8 cellular contexts compared by ENCODE assay signal in the genomic region with DNA sequence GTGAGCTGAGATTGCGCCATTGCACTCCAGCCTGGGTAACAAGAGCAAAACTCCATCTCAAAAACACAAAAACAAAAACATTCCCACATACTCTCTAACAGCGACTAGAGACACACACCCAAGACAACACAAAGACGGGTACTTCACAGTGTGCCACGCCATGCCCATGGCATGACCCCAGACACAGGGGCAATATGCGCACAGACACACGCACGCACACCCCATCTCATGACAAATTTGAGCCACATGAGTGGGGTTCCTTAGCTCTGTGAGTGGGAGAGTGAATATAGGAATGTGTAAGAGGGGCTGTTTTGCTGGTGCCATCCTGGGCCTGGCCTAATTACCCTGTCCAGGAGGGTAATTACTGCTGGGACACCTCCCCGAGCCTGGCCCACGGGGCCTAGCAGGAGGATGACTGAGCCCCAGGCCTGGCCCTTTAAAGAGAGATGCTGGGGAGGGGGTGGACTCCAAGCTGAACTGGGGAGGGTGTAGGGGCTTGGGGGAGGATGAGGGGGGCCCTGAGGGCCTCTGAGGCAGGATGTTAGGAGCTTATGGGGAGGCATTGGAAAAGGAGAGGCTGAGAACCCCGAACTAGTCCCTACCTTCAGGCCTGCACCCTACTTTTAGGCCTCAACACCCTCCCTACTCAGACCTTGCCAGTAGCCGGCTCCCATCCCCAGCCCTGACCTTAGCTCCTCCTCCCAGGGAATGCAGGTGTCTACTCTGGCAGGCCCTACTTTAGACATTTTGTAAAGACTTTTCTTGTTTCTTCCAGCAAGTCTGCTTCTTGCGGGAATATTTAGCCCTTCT. TPM values are rescaled to one million over a fixed set of nuclear protein-coding genes. Genes with fewer than 3 reads are reported as not detected.
DNase-seq lines count a peak whose midpoint lies in the region; ATAC-seq lines count a peak whose summit lies in the region.
"Had no signal": no experiment of that assay in that cellular context is flagged by ENCODE, and none has a peak within 500 bp of the region (broad histone marks: within the 10 kb centered on the region; RNA-seq: fewer than 3 reads in every experiment).

No MANE protein-coding gene starts in this region.

- no peaks in the 10 kb centered on the region for H3K27me3 Mint-ChIP-seq in activated naive CD8-positive, alpha-beta T cell treated with anti-CD3 and anti-CD28 coated beads for 36 hours
- no peaks in the 10 kb centered on the region for H3K27me3 Mint-ChIP-seq in stimulated activated naive CD8-positive, alpha-beta T cell treated with anti-CD3 and anti-CD28 coated beads, Interleukin-15, amount 100 ng/mL, for 72 hours

- no peaks in the 10 kb centered on the region for H3K9me3 Mint-ChIP-seq in activated naive CD8-positive, alpha-beta T cell treated with anti-CD3 and anti-CD28 coated beads for 36 hours
- H3K9me3 Mint-ChIP-seq in stimulated activated naive CD8-positive, alpha-beta T cell treated with anti-CD3 and anti-CD28 coated beads, Interleukin-15, amount 100 ng/mL, for 72 hours: no peaks in the 10 kb centered on the region

- DNase-seq in HT-29 (ENCODE audit: low spot score): peak; percentile 62
- DNase-seq in activated naive CD8-positive, alpha-beta T cell treated with anti-CD3 and anti-CD28 coated beads for 36 hours: no peak
- DNase-seq in iPS-NIHi11 (ENCODE audit: low spot score): peak; percentile 10
- no peak for DNase-seq in stimulated activated naive CD8-positive, alpha-beta T cell treated with anti-CD3 and anti-CD28 coated beads, Interleukin-15, amount 100 ng/mL, for 72 hours
- no peak for DNase-seq in NCI-H1417 (lab: John Stamatoyannopoulos, UW)
- DNase-seq in CD1c-positive myeloid dendritic cell (ENCODE audit: extremely low spot score): no peak
- DNase-seq: cerebellar nuclear complex had no signal

- peaks cover 5% of the 10 kb centered on the region for H3K36me3 Mint-ChIP-seq in activated naive CD8-positive, alpha-beta T cell treated with anti-CD3 and anti-CD28 coated beads for 36 hours

- peaks cover 61% of the 10 kb centered on the region for H3K4me1 Mint-ChIP-seq in activated naive CD8-positive, alpha-beta T cell treated with anti-CD3 and anti-CD28 coated beads for 36 hours
- H3K4me1 Mint-ChIP-seq in stimulated activated naive CD8-positive, alpha-beta T cell treated with anti-CD3 and anti-CD28 coated beads, Interleukin-15, amount 100 ng/mL, for 72 hours: peaks cover 83% of the 10 kb centered on the region

- no peak for ATAC-seq in stimulated activated naive CD8-positive, alpha-beta T cell treated with anti-CD3 and anti-CD28 coated beads, Interleukin-15, amount 100 ng/mL, for 72 hours
- no peak for ATAC-seq in GM21447 (IDR thresholded peaks at IDR 0.05; ENCODE audit: unreplicated experiment)

- peak overlapping the region; percentile 80 for H3K27ac Mint-ChIP-seq in activated naive CD8-positive, alpha-beta T cell treated with anti-CD3 and anti-CD28 coated beads for 36 hours
- peak overlapping the region; percentile 94 to 96 for H3K27ac Mint-ChIP-seq in stimulated activated naive CD8-positive, alpha-beta T cell treated with anti-CD3 and anti-CD28 coated beads, Interleukin-15, amount 100 ng/mL, for 72 hours

- H3K4me3 Mint-ChIP-seq in activated naive CD8-positive, alpha-beta T cell treated with anti-CD3 and anti-CD28 coated beads for 36 hours: peak overlapping the region; percentile 85
- peak overlapping the region; percentile 90 to 91 for H3K4me3 Mint-ChIP-seq in stimulated activated naive CD8-positive, alpha-beta T cell treated with anti-CD3 and anti-CD28 coated beads, Interleukin-15, amount 100 ng/mL, for 72 hours

RNA-seq across cellular contexts. Expression of gene LTBP3, which starts 1.5 kb away (rescaled TPM):
- total RNA-seq in HT-29 (2014; rRNA removed; shearing (Covaris generic)): 146 and 164 TPM in 2 replicates
- total RNA-seq in activated naive CD8-positive, alpha-beta T cell treated with anti-CD3 and anti-CD28 coated beads for 36 hours: 10 to 100 TPM; 35.5 to 36.0 TPM

RNA-seq across cellular contexts. Expression of gene ZNRD2, which starts 13.6 kb away (rescaled TPM):
- 137 and 158 TPM in 2 replicates for total RNA-seq in HT-29 (2014; rRNA removed; shearing (Covaris generic))
- total RNA-seq in activated naive CD8-positive, alpha-beta T cell treated with anti-CD3 and anti-CD28 coated beads for 36 hours: 10 to 100 TPM; 59.1 to 63.3 TPM

RNA-seq across cellular contexts. Expression of gene FAM89B, which starts 15.7 kb away (rescaled TPM):
- total RNA-seq in HT-29 (2014; rRNA removed; shearing (Covaris generic)): 122 and 127 TPM in 2 replicates
- 10 to 100 TPM; 13.6 to 15.0 TPM for total RNA-seq in activated naive CD8-positive, alpha-beta T cell treated with anti-CD3 and anti-CD28 coated beads for 36 hours

RNA-seq across cellular contexts. Expression of gene EHBP1L1, which starts 19.2 kb away (rescaled TPM):
- 125 and 149 TPM in 2 replicates for total RNA-seq in HT-29 (2014; rRNA removed; shearing (Covaris generic))
- total RNA-seq in activated naive CD8-positive, alpha-beta T cell treated with anti-CD3 and anti-CD28 coated beads for 36 hours: 10 to 100 TPM; 55.7 to 60.0 TPM

RNA-seq across cellular contexts. Expression of gene SCYL1, which starts 31.8 kb away (rescaled TPM):
- 177 and 182 TPM in 2 replicates for total RNA-seq in HT-29 (2014; rRNA removed; shearing (Covaris generic))
- total RNA-seq in activated naive CD8-positive, alpha-beta T cell treated with anti-CD3 and anti-CD28 coated beads for 36 hours: 10 to 100 TPM; 70.5 to 80.3 TPM

Comparison
In these comparisons a context has a peak if more than half of its experiments do, and no peak if none do; other contexts are left out.
1. DNase-seq: peak in HT-29 (single experiment) and iPS-NIHi11 (single experiment); none in activated naive CD8-positive, alpha-beta T cell treated with anti-CD3 and anti-CD28 coated beads for 36 hours (single experiment), stimulated activated naive CD8-positive, alpha-beta T cell treated with anti-CD3 and anti-CD28 coated beads, Interleukin-15, amount 100 ng/mL, for 72 hours (0 of 2), NCI-H1417 (0 of 3) and CD1c-positive myeloid dendritic cell (single experiment).